ENCODE assay signal across 13 cellular contexts in genomic region chr14:35985504-35986218, GRCh38.
DNase-seq lines count a peak whose midpoint lies in the region; ATAC-seq and TF ChIP-seq lines count a peak whose summit lies in the region.
"Had no signal": no experiment of that assay in that cellular context is flagged by ENCODE, and none has a peak within 500 bp of the region (broad histone marks: within the 10 kb centered on the region; RNA-seq: fewer than 3 reads in every experiment).

No MANE protein-coding gene starts in this region.

- DNase-seq in GM23338 (ENCODE audit: low spot score) (peak; percentile 38), mesenchymal stem cell (peak; percentile 18), left lung (no peak), retina (no peak), HEK293T (ENCODE audit: extremely low spot score) (no peak), SIG-M5 treated with dmso at 0.1 percent for 504 hours (lab: John Stamatoyannopoulos, UW; ENCODE audit: unreplicated experiment) (no peak)
- DNase-seq: activated T-cell treated with anti-CD3 and anti-CD28 coated beads, Interleukin-2, amount 50 U/mL, for 1 hour; cortex of kidney; NCI-H345; stimulated activated CD4-positive, alpha-beta T cell treated with anti-CD3 and anti-CD28 coated beads, Interleukin-2, amount 100 ng/mL, for 48 hours; upper lobe of right lung had no signal

- no peak overlapping the region for H2AK5ac ChIP-seq in mesenchymal stem cell (ENCODE audit: low read length, severe bottlenecking)

- H3K79me2 ChIP-seq in GM23338 (replicated peaks; ENCODE audit: insufficient read depth) (no peaks in the 10 kb centered on the region), OCI-LY1 (ENCODE audit: insufficient read depth, low read length) (no peaks in the 10 kb centered on the region)

- H4K91ac ChIP-seq in mesenchymal stem cell (ENCODE audit: low read length): no peak overlapping the region

- peak overlapping the region; percentile 17; the same call in 1 of the 2 replicates for H3K9ac ChIP-seq in OCI-LY1 (ENCODE audit: low read length)
- no peak overlapping the region for H3K9ac ChIP-seq in mesenchymal stem cell (ENCODE audit: low read length)

- no peaks in the 10 kb centered on the region for H3K4me1 Mint-ChIP-seq in GM23338

- H3K9me2 ChIP-seq in GM23338 (ENCODE audit: insufficient read depth) (0 out of 2 replicates have a peak, but pooled peaks cover 5% of the 10 kb centered on the region), OCI-LY1 (ENCODE audit: low read depth, low read length) (no peaks in the 10 kb centered on the region)

- H3K9me3 ChIP-seq in OCI-LY1 (ENCODE audit: low read length) (no peaks in the 10 kb centered on the region), mesenchymal stem cell (ENCODE audit: control insufficient read depth, low read length) (no peaks in the 10 kb centered on the region), left lung (no peaks in the 10 kb centered on the region)
- H3K9me3 ChIP-seq: upper lobe of right lung had no signal

- no peak overlapping the region for H2BK15ac ChIP-seq in mesenchymal stem cell (ENCODE audit: low read depth, poor library complexity, severe bottlenecking)

- no peak overlapping the region for H2BK5ac ChIP-seq in mesenchymal stem cell (ENCODE audit: low read depth, low read length, poor library complexity, severe bottlenecking)

- H3K27ac ChIP-seq in GM23338 (ENCODE audit: low read depth) (no peak overlapping the region), OCI-LY1 (ENCODE audit: low read depth, low read length, poor library complexity, severe bottlenecking) (peak overlapping the region; percentile 86), mesenchymal stem cell (ENCODE audit: low read length, poor library complexity, severe bottlenecking) (no peak overlapping the region), left lung (no peak overlapping the region)
- H3K27ac ChIP-seq: upper lobe of right lung had no signal

- ATAC-seq in GM18520 (IDR thresholded peaks at IDR 0.05; ENCODE audit: unreplicated experiment): peak; percentile 39
- ATAC-seq in GM23338: peak; percentile 30; the same call in 2 of the 3 replicates
- ATAC-seq in left lung: no peak
- ATAC-seq: upper lobe of right lung had no signal

- H3K36me3 Mint-ChIP-seq in GM23338 (ENCODE audit: low read depth): no peaks in the 10 kb centered on the region; the same call in 2 of the 3 replicates

- H3K4me2 ChIP-seq in GM23338 (no peak overlapping the region), OCI-LY1 (ENCODE audit: low read length) (peak overlapping the region; percentile 28; the same call in 1 of the 2 replicates), mesenchymal stem cell (ENCODE audit: low read length, poor library complexity, severe bottlenecking) (no peak overlapping the region)

- H2BK12ac ChIP-seq in mesenchymal stem cell (ENCODE audit: low read length in 2 of 2): no peak overlapping the region

- no peak overlapping the region for H3K27ac Mint-ChIP-seq in GM23338

- no peak overlapping the region for H3K23ac ChIP-seq in mesenchymal stem cell (ENCODE audit: low read length in 2 of 2)

- H3K4me1 ChIP-seq in GM23338 (ENCODE audit: insufficient read depth) (no peaks in the 10 kb centered on the region), OCI-LY1 (ENCODE audit: insufficient read depth, low read length, severe bottlenecking) (peaks cover 24% of the 10 kb centered on the region), mesenchymal stem cell (ENCODE audit: control insufficient read depth, insufficient read depth, low read depth, low read length) (no peaks in the 10 kb centered on the region), left lung (no peaks in the 10 kb centered on the region)
- H3K4me1 ChIP-seq: upper lobe of right lung had no signal

- no peaks in the 10 kb centered on the region for H3K36me3 ChIP-seq in GM23338 (ENCODE audit: insufficient read depth)
- H3K36me3 ChIP-seq in OCI-LY1 (ENCODE audit: insufficient read depth, low read length): no peaks in the 10 kb centered on the region
- H3K36me3 ChIP-seq in mesenchymal stem cell (ENCODE audit: control insufficient read depth in 1 of 2, insufficient read depth in 2 of 2, low read depth in 1 of 2, low read length in 2 of 2): no peaks in the 10 kb centered on the region
- no peaks in the 10 kb centered on the region for H3K36me3 ChIP-seq in left lung
- H3K36me3 ChIP-seq: upper lobe of right lung had no signal

- H3K4me3 Mint-ChIP-seq in GM23338: no peak overlapping the region

- H3K14ac ChIP-seq in mesenchymal stem cell (ENCODE audit: low read length in 2 of 2): no peak overlapping the region

- peaks cover 5% of the 10 kb centered on the region; the same call in 2 of the 3 replicates for H3K9me3 Mint-ChIP-seq in GM23338

- H4K8ac ChIP-seq in mesenchymal stem cell (ENCODE audit: low read length): no peak overlapping the region

- TF ChIP-seq CTCF in GM23338 (conservative IDR thresholded peaks at IDR 0.05; ENCODE audit: low read depth in 2 of 2) (peak; percentile 20 to 57; a peak in 3 of 4 replicates), OCI-LY1 (IDR thresholded peaks at IDR 0.05; ENCODE audit: low read length) (no peak), left lung (IDR thresholded peaks at IDR 0.05) (no peak)

- intact Hi-C loops in left lung (cut with DNase I): no loop called here

- POLR2A ChIA-PET in HEK293T (lab: Yijun Ruan, JAX): no interaction called here

- no peaks in the 10 kb centered on the region for H3K27me3 Mint-ChIP-seq in GM23338 (ENCODE audit: insufficient read depth, low read depth, poor library complexity)

- H3F3A ChIP-seq in GM23338 (replicated peaks; ENCODE audit: low read depth) (no peaks in the 10 kb centered on the region), OCI-LY1 (ENCODE audit: insufficient read depth, low read length) (no peaks in the 10 kb centered on the region)

- no peak overlapping the region for H3K4ac ChIP-seq in mesenchymal stem cell (ENCODE audit: low read depth in 1 of 2, low read length in 2 of 2)

- WGBS in mesenchymal stem cell: no CpG with 5 or more reads among the region's 5 CpGs

- no peaks in the 10 kb centered on the region for H3K27me3 ChIP-seq in GM23338 (ENCODE audit: insufficient read depth)
- H3K27me3 ChIP-seq in OCI-LY1 (ENCODE audit: insufficient read depth, low read length): no peaks in the 10 kb centered on the region
- peaks cover 0 to 3% of the 10 kb centered on the region in 2 experiments for H3K27me3 ChIP-seq in mesenchymal stem cell (ENCODE audit: control insufficient read depth in 1 of 2, insufficient read depth in 1 of 2, low read length in 2 of 2)
- no peaks in the 10 kb centered on the region for H3K27me3 ChIP-seq in left lung
- H3K27me3 ChIP-seq: upper lobe of right lung had no signal

- CTCF ChIA-PET in HEK293T (lab: Yijun Ruan, JAX): interaction anchor here (1.0 kb wide), 1 partner anchor 84 kb away, joined by 3 read pairs; no protein-coding TSS in a partner anchor

- H4K20me1 ChIP-seq in GM23338 (replicated peaks; ENCODE audit: insufficient read depth) (no peaks in the 10 kb centered on the region), OCI-LY1 (ENCODE audit: insufficient read depth, low read length) (no peaks in the 10 kb centered on the region)

- no peak overlapping the region for H3K18ac ChIP-seq in mesenchymal stem cell (ENCODE audit: low read depth in 1 of 2, low read length in 2 of 2)

- H3K4me3 ChIP-seq in GM23338 (no peak overlapping the region), OCI-LY1 (ENCODE audit: low read depth, low read length, poor library complexity, severe bottlenecking) (no peak overlapping the region), mesenchymal stem cell (ENCODE audit: insufficient read depth in 1 of 2, low read depth in 1 of 2, low read length in 2 of 2) (no peak overlapping the region), left lung (no peak overlapping the region)
- H3K4me3 ChIP-seq: upper lobe of right lung had no signal

- no peak overlapping the region for H2AFZ ChIP-seq in GM23338
- no peak overlapping the region for H2AFZ ChIP-seq in OCI-LY1 (ENCODE audit: low read length)
- no peak overlapping the region for H2AFZ ChIP-seq in mesenchymal stem cell (ENCODE audit: low read depth, low read length)

- H2BK120ac ChIP-seq in mesenchymal stem cell (ENCODE audit: low read depth, low read length): no peak overlapping the region

- H3K79me1 ChIP-seq in mesenchymal stem cell (replicated peaks; ENCODE audit: low read length, poor library complexity, severe bottlenecking): no peaks in the 10 kb centered on the region

TF ChIP-seq in GM23338, 12 proteins besides CTCF, POLR2A, EP300 and RAD21 (continues in another document):
- TF ChIP-seq JUNB (IDR thresholded peaks at IDR 0.05; ENCODE audit: unreplicated experiment) (no peak), EZH2 (IDR thresholded peaks at IDR 0.05; ENCODE audit: low read depth, unreplicated experiment) (no peak)

TF ChIP-seq in HEK293T, 16 proteins besides CTCF, POLR2A, EP300 and RAD21:
- no peak for TF ChIP-seq NFRKB (IDR thresholded peaks at IDR 0.05)
- no peak for TF ChIP-seq ZNF384 (IDR thresholded peaks at IDR 0.05)
- TF ChIP-seq CTBP1 (IDR thresholded peaks at IDR 0.05; ENCODE audit: borderline replicate concordance): no peak
- TF ChIP-seq, protein P1, sequence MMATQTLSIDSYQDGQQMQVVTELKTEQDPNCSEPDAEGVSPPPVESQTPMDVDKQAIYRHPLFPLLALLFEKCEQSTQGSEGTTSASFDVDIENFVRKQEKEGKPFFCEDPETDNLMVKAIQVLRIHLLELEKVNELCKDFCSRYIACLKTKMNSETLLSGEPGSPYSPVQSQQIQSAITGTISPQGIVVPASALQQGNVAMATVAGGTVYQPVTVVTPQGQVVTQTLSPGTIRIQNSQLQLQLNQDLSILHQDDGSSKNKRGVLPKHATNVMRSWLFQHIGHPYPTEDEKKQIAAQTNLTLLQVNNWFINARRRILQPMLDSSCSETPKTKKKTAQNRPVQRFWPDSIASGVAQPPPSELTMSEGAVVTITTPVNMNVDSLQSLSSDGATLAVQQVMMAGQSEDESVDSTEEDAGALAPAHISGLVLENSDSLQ (IDR thresholded peaks at IDR 0.05): no peak
- TF ChIP-seq L3MBTL2 (conservative IDR thresholded peaks at IDR 0.05): no peak
- TF ChIP-seq SP1 (IDR thresholded peaks at IDR 0.05): no peak
- TF ChIP-seq SUZ12 (IDR thresholded peaks at IDR 0.05): no peak
- no peak for TF ChIP-seq ELF4 (IDR thresholded peaks at IDR 0.05)
- no peak for TF ChIP-seq LEF1 (IDR thresholded peaks at IDR 0.05; ENCODE audit: borderline replicate concordance)
- no peak for TF ChIP-seq BHLHE40 (IDR thresholded peaks at IDR 0.05; ENCODE audit: borderline replicate concordance)
- no peak for TF ChIP-seq ARNT (IDR thresholded peaks at IDR 0.05)

Comparison
In these comparisons a context has a peak if more than half of its experiments do, and no peak if none do; other contexts are left out.
1. DNase-seq: peak in GM23338 (single experiment) and mesenchymal stem cell (single experiment); none in left lung (0 of 2), retina (single experiment), HEK293T (single experiment) and SIG-M5 treated with dmso at 0.1 percent for 504 hours (single experiment).
2. CTCF ChIP-seq: peak in GM23338 (2 of 2); none in OCI-LY1 (single experiment) and left lung (0 of 2).